15 cellular contexts compared by ENCODE assay signal in genomic region chr7:137820156-137820555, GRCh38. TPM values are rescaled to one million over a fixed set of nuclear protein-coding genes. Genes with fewer than 3 reads are reported as not detected.
A peak's percentile ranks its signal among the peaks of the same experiment; 100 is the strongest.
DNase-seq lines count a peak whose midpoint lies in the region; ATAC-seq and TF ChIP-seq lines count a peak whose summit lies in the region.
"Had no signal": no experiment of that assay in that cellular context is flagged by ENCODE, and none has a peak within 500 bp of the region (broad histone marks: within the 10 kb centered on the region; RNA-seq: fewer than 3 reads in every experiment).

No MANE protein-coding gene starts in this region.

- H3K4me3 Mint-ChIP-seq in activated CD4-positive, alpha-beta memory T cell treated with anti-CD3 and anti-CD28 coated beads for 36 hours: no peak overlapping the region
- H3K4me3 Mint-ChIP-seq: activated CD8-positive, alpha-beta T cell treated with anti-CD3 and anti-CD28 coated beads for 36 hours had no signal

- H3K4me1 Mint-ChIP-seq in activated CD4-positive, alpha-beta memory T cell treated with anti-CD3 and anti-CD28 coated beads for 36 hours (ENCODE audit: low read depth): no peaks in the 10 kb centered on the region

- H3K9me3 Mint-ChIP-seq in activated CD4-positive, alpha-beta memory T cell treated with anti-CD3 and anti-CD28 coated beads for 36 hours: no peaks in the 10 kb centered on the region
- H3K9me3 Mint-ChIP-seq: activated CD8-positive, alpha-beta T cell treated with anti-CD3 and anti-CD28 coated beads for 36 hours had no signal

- no peak for TF ChIP-seq CTCF in OCI-LY3 (IDR thresholded peaks at IDR 0.05; ENCODE audit: low read depth, low read length)
- TF ChIP-seq CTCF in A673 (conservative IDR thresholded peaks at IDR 0.05; ENCODE audit: low read depth, low read length): no peak

- H3K27me3 ChIP-seq in right cardiac atrium (ENCODE audit: control insufficient read depth, insufficient read depth): no peaks in the 10 kb centered on the region
- H3K27me3 ChIP-seq in OCI-LY3 (ENCODE audit: low read depth, low read length): no peaks in the 10 kb centered on the region
- H3K27me3 ChIP-seq in iPS-18a (ENCODE audit: control insufficient read depth, insufficient read depth, low read length): no peaks in the 10 kb centered on the region
- H3K27me3 ChIP-seq in A673 (replicated peaks; ENCODE audit: insufficient read depth, low read depth, low read length, poor library complexity): no peaks in the 10 kb centered on the region
- H3K27me3 ChIP-seq: SJCRH30 had no signal

- H3K27ac ChIP-seq in right cardiac atrium (ENCODE audit: low read length) (peak overlapping the region; percentile 14), OCI-LY3 (ENCODE audit: low read length) (peak overlapping the region; percentile 87), iPS-18a (ENCODE audit: low read length) (peak overlapping the region; percentile 44), A673 (ENCODE audit: low read depth, low read length, poor library complexity, severe bottlenecking) (no peak overlapping the region)
- H3K27ac ChIP-seq: neutrophil, SJCRH30 had no signal

- DNase-seq in right cardiac atrium: no peak
- no peak for DNase-seq in cardiac septum (ENCODE audit: low spot score)
- DNase-seq in G401 (ENCODE audit: low spot score): no peak
- no peak for DNase-seq in activated CD4-positive, alpha-beta memory T cell treated with anti-CD3 and anti-CD28 coated beads for 36 hours
- DNase-seq in A673 (ENCODE audit: low spot score): no peak
- DNase-seq: activated CD8-positive, alpha-beta T cell treated with anti-CD3 and anti-CD28 coated beads for 36 hours; NCI-H1694 treated with DMSO at 0.1 percent for 48 hours; stimulated activated naive CD4-positive, alpha-beta T cell treated with Interleukin-2 at 50 U/mL for 16 hours had no signal

- peaks cover 17% of the 10 kb centered on the region for H3K27me3 Mint-ChIP-seq in activated CD4-positive, alpha-beta memory T cell treated with anti-CD3 and anti-CD28 coated beads for 36 hours

- POLR2A ChIA-PET in activated CD4-positive, alpha-beta memory T cell treated with anti-CD3 and anti-CD28 coated beads for 36 hours (lab: Charles Lee): no interaction called here
- POLR2A ChIA-PET in A673 (lab: Charles Lee; ENCODE audit: low non-redundant PET): no interaction called here

- no peak for ATAC-seq in right cardiac atrium
- no peak for ATAC-seq in GM18861 (IDR thresholded peaks at IDR 0.05; ENCODE audit: unreplicated experiment)
- ATAC-seq: activated CD8-positive, alpha-beta T cell treated with anti-CD3 and anti-CD28 coated beads for 36 hours had no signal

- no peaks in the 10 kb centered on the region for H4K20me1 ChIP-seq in OCI-LY3 (ENCODE audit: insufficient read depth, low read length)

- no peaks in the 10 kb centered on the region for H3K36me3 ChIP-seq in OCI-LY3 (replicated peaks; ENCODE audit: low read depth, low read length)
- no peaks in the 10 kb centered on the region for H3K36me3 ChIP-seq in iPS-18a (ENCODE audit: control insufficient read depth, low read depth, low read length)
- no peaks in the 10 kb centered on the region for H3K36me3 ChIP-seq in A673 (ENCODE audit: insufficient read depth, low read length, poor library complexity, severe bottlenecking)
- H3K36me3 ChIP-seq: neutrophil, SJCRH30 had no signal

- peak overlapping the region; percentile 58 for H3K9ac ChIP-seq in OCI-LY3 (ENCODE audit: low read length)
- no peak overlapping the region for H3K9ac ChIP-seq in iPS-18a (ENCODE audit: low read length)

- no peak overlapping the region for H3K27ac Mint-ChIP-seq in activated CD4-positive, alpha-beta memory T cell treated with anti-CD3 and anti-CD28 coated beads for 36 hours
- H3K27ac Mint-ChIP-seq: activated CD8-positive, alpha-beta T cell treated with anti-CD3 and anti-CD28 coated beads for 36 hours had no signal

- BruUV-seq in A673 (replicated peaks; lab: Mats Ljungman, UMichigan): no TSS peak

- H3K36me3 Mint-ChIP-seq in activated CD4-positive, alpha-beta memory T cell treated with anti-CD3 and anti-CD28 coated beads for 36 hours: no peaks in the 10 kb centered on the region

- intact Hi-C loops in right cardiac atrium (cut with DNase I) (loop anchor here in 1 of 4 donors (2.0 kb wide), 1 partner anchor 79 kb away; no protein-coding TSS in a partner anchor), cardiac septum (cut with DNase I) (no loop called here), A673 (cut with micrococcal nuclease; ENCODE audit: unreplicated experiment) (no loop called here)
- intact Hi-C loops in activated CD4-positive, alpha-beta memory T cell treated with anti-CD3 and anti-CD28 coated beads for 36 hours (cut with micrococcal nuclease): no loop called here

- H2AFZ ChIP-seq in OCI-LY3 (ENCODE audit: low read depth, low read length): peak overlapping the region; percentile 54; the same call in 1 of the 2 replicates

- H3K4me3 ChIP-seq in right cardiac atrium (ENCODE audit: low read length): no peak overlapping the region
- H3K4me3 ChIP-seq in OCI-LY3 (ENCODE audit: low read length): peak overlapping the region; percentile 63
- H3K4me3 ChIP-seq in iPS-18a (ENCODE audit: low read length): no peak overlapping the region
- no peak overlapping the region for H3K4me3 ChIP-seq in A673 (ENCODE audit: low read depth, low read length, poor library complexity, severe bottlenecking)
- H3K4me3 ChIP-seq: K562, SJCRH30, skin epidermis had no signal

- H3K4me1 ChIP-seq in right cardiac atrium (ENCODE audit: control insufficient read depth, insufficient read depth, low read length): no peaks in the 10 kb centered on the region
- peaks cover 54% of the 10 kb centered on the region for H3K4me1 ChIP-seq in OCI-LY3 (ENCODE audit: low read length)
- peaks cover 22% of the 10 kb centered on the region for H3K4me1 ChIP-seq in iPS-18a (ENCODE audit: control insufficient read depth, low read depth, low read length)
- H3K4me1 ChIP-seq in A673 (ENCODE audit: insufficient read depth, low read length, poor library complexity, severe bottlenecking): peaks cover 7% of the 10 kb centered on the region
- H3K4me1 ChIP-seq: SJCRH30 had no signal

- peak overlapping the region; percentile 78 for H3K4me2 ChIP-seq in OCI-LY3 (ENCODE audit: low read length)

- in situ Hi-C loops in G401 (cut with HindIII; ENCODE audit: low sequenced_read_pairs): no loop called here

- CTCF ChIA-PET in activated CD4-positive, alpha-beta memory T cell treated with anti-CD3 and anti-CD28 coated beads for 36 hours (lab: Charles Lee): no interaction called here
- CTCF ChIA-PET in A673 (lab: Charles Lee): no interaction called here

- no peaks in the 10 kb centered on the region for H3K79me2 ChIP-seq in OCI-LY3 (ENCODE audit: low read length)

- H3K9me3 ChIP-seq in right cardiac atrium (ENCODE audit: control insufficient read depth, low read length) (no peaks in the 10 kb centered on the region), OCI-LY3 (ENCODE audit: insufficient read depth, low read length) (no peaks in the 10 kb centered on the region), iPS-18a (ENCODE audit: control insufficient read depth, low read depth, low read length) (no peaks in the 10 kb centered on the region), A673 (ENCODE audit: low read depth, low read length, poor library complexity, severe bottlenecking) (no peaks in the 10 kb centered on the region)
- H3K9me3 ChIP-seq: neutrophil, SJCRH30 had no signal

- 90% methylated on average over 2 of the region's 2 CpGs for WGBS in right cardiac atrium

RNA-seq across cellular contexts. Expression of gene DGKI, which starts 26.6 kb away (rescaled TPM):
- 10 to 100 TPM in 2 of 4 donors, 1 to 10 TPM in 2; 7.6 to 14.9 (median 9.0) TPM for total RNA-seq in right cardiac atrium
- 2.1 TPM for polyA plus RNA-seq in right cardiac atrium
- total RNA-seq in cardiac septum: 7.5 TPM
- total RNA-seq in G401 (2014; rRNA removed; shearing (Covaris generic)): 0.06 TPM in 1 of 2 replicates, not detected in the other
- total RNA-seq in activated CD4-positive, alpha-beta memory T cell treated with anti-CD3 and anti-CD28 coated beads for 36 hours: 1 to 10 TPM; 5.4 to 7.0 TPM
- total RNA-seq in A673 (2021): 0.39 TPM in 1 of 2 replicates, not detected in the other
- total RNA-seq: SJCRH30 had no signal
